14 cellular contexts compared by ENCODE assay signal in the genomic region with DNA sequence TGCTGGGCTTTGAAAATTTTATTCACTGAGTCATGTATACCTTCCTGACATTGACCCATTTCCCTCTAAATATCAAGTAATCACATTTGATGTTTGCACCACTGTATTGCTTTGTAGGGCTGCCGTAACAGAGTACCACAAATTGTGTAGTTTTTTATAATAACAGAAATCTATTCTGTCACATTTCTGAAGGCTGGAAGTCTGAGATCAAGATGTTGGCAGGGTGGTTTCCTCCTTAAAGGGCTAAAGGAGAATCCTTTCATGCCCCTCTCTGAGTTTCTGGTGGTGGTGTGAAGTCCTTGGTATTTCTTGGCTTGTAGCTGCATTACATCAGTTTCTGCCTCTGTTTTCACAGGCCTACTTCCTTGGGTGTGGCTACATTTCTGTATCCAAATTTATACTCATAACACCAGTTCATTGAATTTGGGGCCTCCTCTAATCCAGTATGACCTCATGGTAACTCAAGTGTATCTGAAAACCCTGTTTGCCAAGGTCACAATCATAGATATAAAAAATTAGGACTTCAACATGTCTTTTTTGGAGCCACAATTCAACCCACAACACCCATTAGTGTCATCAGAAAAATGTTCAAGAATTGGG. TPM values are rescaled to one million over a fixed set of nuclear protein-coding genes. Genes with fewer than 3 reads are reported as not detected.
DNase-seq lines count a peak whose midpoint lies in the region; ATAC-seq and TF ChIP-seq lines count a peak whose summit lies in the region.
"Had no signal": no experiment of that assay in that cellular context is flagged by ENCODE, and none has a peak within 500 bp of the region (broad histone marks: within the 10 kb centered on the region; RNA-seq: fewer than 3 reads in every experiment).

No MANE protein-coding gene starts in this region.

- CTCF ChIA-PET in activated CD8-positive, alpha-beta memory T cell treated with anti-CD3 and anti-CD28 coated beads, Interleukin-2, amount 10 ng/mL, durations not matched to agents 7 days and 5 days (lab: Charles Lee) = interaction anchor here (0.6 to 0.9 kb wide), 2 partner anchors 20 to 23 kb away, joined by 3 read pairs; no protein-coding TSS in a partner anchor
- CTCF ChIA-PET in T-cell (lab: Charles Lee) = interaction anchor here (0.6 to 1.0 kb wide), 2 partner anchors 52 kb away, joined by 3 to 5 read pairs; no protein-coding TSS in a partner anchor

- no peak overlapping the region for H3K4me3 Mint-ChIP-seq in activated CD8-positive, alpha-beta memory T cell treated with anti-CD3 and anti-CD28 coated beads, Interleukin-2, amount 10 ng/mL, durations not matched to agents 7 days and 5 days
- no peak overlapping the region for H3K4me3 Mint-ChIP-seq in T-cell
- H3K4me3 Mint-ChIP-seq in natural killer cell = peak overlapping the region; percentile 17

- peak overlapping the region; percentile 74 for H3K27ac Mint-ChIP-seq in activated CD8-positive, alpha-beta memory T cell treated with anti-CD3 and anti-CD28 coated beads, Interleukin-2, amount 10 ng/mL, durations not matched to agents 7 days and 5 days
- H3K27ac Mint-ChIP-seq in T-cell (peak overlapping the region; percentile 77 to 92), natural killer cell (peak overlapping the region in 1 of 2 donors; percentile 65)

- ATAC-seq in activated CD8-positive, alpha-beta memory T cell treated with anti-CD3 and anti-CD28 coated beads, Interleukin-2, amount 10 ng/mL, durations not matched to agents 7 days and 5 days = peak; percentile 61
- ATAC-seq in T-cell (replicated peaks in 1 of 4) (peak; percentile 72 to 92 (median 85)), natural killer cell (peak in 1 of 3 donors; percentile 42), HG03571 (IDR thresholded peaks at IDR 0.05; ENCODE audit: unreplicated experiment) (no peak), GM19324 (IDR thresholded peaks at IDR 0.05; ENCODE audit: low FRiP score, unreplicated experiment) (no peak)
- ATAC-seq: sciatic nerve had no signal

- H3K27me3 Mint-ChIP-seq in activated CD8-positive, alpha-beta memory T cell treated with anti-CD3 and anti-CD28 coated beads, Interleukin-2, amount 10 ng/mL, durations not matched to agents 7 days and 5 days = no peaks in the 10 kb centered on the region
- H3K27me3 Mint-ChIP-seq in T-cell (no peaks in the 10 kb centered on the region), natural killer cell (ENCODE audit: low read depth in 2 of 2) (no peaks in the 10 kb centered on the region)

- peaks cover 18% of the 10 kb centered on the region for H3K4me1 Mint-ChIP-seq in activated CD8-positive, alpha-beta memory T cell treated with anti-CD3 and anti-CD28 coated beads, Interleukin-2, amount 10 ng/mL, durations not matched to agents 7 days and 5 days
- peaks cover 23 to 39% (median 25%) of the 10 kb centered on the region in 3 donors for H3K4me1 Mint-ChIP-seq in T-cell
- peaks cover 33 to 46% of the 10 kb centered on the region in 2 donors for H3K4me1 Mint-ChIP-seq in natural killer cell

- H3K9me3 Mint-ChIP-seq in activated CD8-positive, alpha-beta memory T cell treated with anti-CD3 and anti-CD28 coated beads, Interleukin-2, amount 10 ng/mL, durations not matched to agents 7 days and 5 days (ENCODE audit: low read depth) = peaks cover 11% of the 10 kb centered on the region
- peaks cover 11 to 31% (median 13%) of the 10 kb centered on the region in 3 donors for H3K9me3 Mint-ChIP-seq in T-cell
- H3K9me3 Mint-ChIP-seq in natural killer cell = peaks cover 0 to 1% of the 10 kb centered on the region in 2 donors

- TF ChIP-seq CTCF in natural killer cell (IDR thresholded peaks at IDR 0.05) = no peak

- H3K27ac ChIP-seq in epithelial cell of prostate = peak overlapping the region; percentile 66
- H3K27ac ChIP-seq: HL-60, tibial nerve had no signal

- DNase-seq in activated CD8-positive, alpha-beta memory T cell treated with anti-CD3 and anti-CD28 coated beads, Interleukin-2, amount 10 ng/mL, durations not matched to agents 7 days and 5 days = no peak
- no peak for DNase-seq in activated CD8-positive, alpha-beta memory T cell treated with anti-CD3 and anti-CD28 coated beads, Interleukin-2, amount 50 U/mL, for 4 hours
- DNase-seq in T-cell (peak in 1 of 34 experiments; percentile 5), epithelial cell of prostate (ENCODE audit: low read depth, low spot score) (no peak), natural killer cell (no peak), NCI-H2171 treated with DMSO at 0.1 percent for 48 hours (lab: John Stamatoyannopoulos, UW) (no peak)
- DNase-seq: ACHN, MM.1S, NCI-H524 treated with DMSO at 0.1 percent for 48 hours had no signal

- POLR2A ChIA-PET in T-cell (lab: Charles Lee) = no interaction called here

- intact Hi-C loops in natural killer cell (cut with micrococcal nuclease) = no loop called here

- H3K36me3 Mint-ChIP-seq in activated CD8-positive, alpha-beta memory T cell treated with anti-CD3 and anti-CD28 coated beads, Interleukin-2, amount 10 ng/mL, durations not matched to agents 7 days and 5 days = peaks cover 41% of the 10 kb centered on the region
- H3K36me3 Mint-ChIP-seq in T-cell (peaks cover 31% of the 10 kb centered on the region), natural killer cell (peaks cover 26% of the 10 kb centered on the region)

RNA-seq across cellular contexts. Expression of a gene that starts 29.1 kb away (rescaled TPM):
- 100 to 1,000 TPM in 1 of 2 experiments, 10 to 100 TPM in 1; 77.9 to 102 TPM for total RNA-seq in activated CD8-positive, alpha-beta memory T cell treated with anti-CD3 and anti-CD28 coated beads, Interleukin-2, amount 10 ng/mL, durations not matched to agents 7 days and 5 days
- total RNA-seq in T-cell (100 to 1,000 TPM; 148 to 237 (median 212) TPM), natural killer cell (100 to 1,000 TPM; 121 to 182 (median 146) TPM)

RNA-seq across cellular contexts. Expression of a gene that starts 58.7 kb away (rescaled TPM):
- total RNA-seq in activated CD8-positive, alpha-beta memory T cell treated with anti-CD3 and anti-CD28 coated beads, Interleukin-2, amount 10 ng/mL, durations not matched to agents 7 days and 5 days = not detected
- total RNA-seq in T-cell = not detected
- not detected for total RNA-seq in natural killer cell

Comparison
In these comparisons a context has a peak if more than half of its experiments do, and no peak if none do; other contexts are left out.
1. ATAC-seq: peak in activated CD8-positive, alpha-beta memory T cell treated with anti-CD3 and anti-CD28 coated beads, Interleukin-2, amount 10 ng/mL, durations not matched to agents 7 days and 5 days (single experiment) and T-cell (4 of 4); none in HG03571 (single experiment) and GM19324 (single experiment).